13 cellular contexts compared by ENCODE assay signal in genomic region chr12:50564948-50565297, GRCh38.
DNase-seq lines count a peak whose midpoint lies in the region; ATAC-seq and TF ChIP-seq lines count a peak whose summit lies in the region.
"Had no signal": no experiment of that assay in that cellular context is flagged by ENCODE, and none has a peak within 500 bp of the region (broad histone marks: within the 10 kb centered on the region; RNA-seq: fewer than 3 reads in every experiment).

No MANE protein-coding gene starts in this region.

- H3K4me1 Mint-ChIP-seq in MCF 10A (ENCODE audit: insufficient read depth, unreplicated experiment) (peaks cover 18% of the 10 kb centered on the region), nephron progenitor cell (peaks cover 20% of the 10 kb centered on the region), T-cell (peaks cover 64 to 71% (median 68%) of the 10 kb centered on the region in 3 donors)
- H3K4me1 Mint-ChIP-seq in dendritic cell treated with granulocyte-macrophage colony-stimulating factor and Interleukin-4, amounts not matched to agents 40 ng/mL and 50 ng/mL, for 4 days (ENCODE audit: low read depth), result peaks cover 74% of the 10 kb centered on the region

- in situ Hi-C loops in mammary epithelial cell (cut with MboI; ENCODE audit: low sequenced_read_pairs in 2 of 2), result no loop called here

- H3K9ac ChIP-seq in mammary epithelial cell (ENCODE audit: insufficient read depth, low read length), result no peak overlapping the region

- no peak overlapping the region for H3K4me2 ChIP-seq in mammary epithelial cell (ENCODE audit: insufficient read depth, low read depth, low read length)
- H3K4me2 ChIP-seq: GM23338 had no signal

- H3K36me3 ChIP-seq in mammary epithelial cell (ENCODE audit: insufficient read depth, low read length) (no peaks in the 10 kb centered on the region), sigmoid colon (no peaks in the 10 kb centered on the region)

- H3K9me3 ChIP-seq in mammary epithelial cell (replicated peaks; ENCODE audit: insufficient read depth, low read length) (no peaks in the 10 kb centered on the region), sigmoid colon (no peaks in the 10 kb centered on the region)

- H3K4me3 Mint-ChIP-seq in MCF 10A (ENCODE audit: unreplicated experiment), result no peak overlapping the region
- peak overlapping the region; percentile 64 for H3K4me3 Mint-ChIP-seq in dendritic cell treated with granulocyte-macrophage colony-stimulating factor and Interleukin-4, amounts not matched to agents 40 ng/mL and 50 ng/mL, for 4 days
- no peak overlapping the region for H3K4me3 Mint-ChIP-seq in nephron progenitor cell
- H3K4me3 Mint-ChIP-seq in T-cell, result no peak overlapping the region
- H3K4me3 Mint-ChIP-seq: GM23338 had no signal

- no TSS peak for BruUV-seq in MCF 10A (replicated peaks; lab: Mats Ljungman, UMichigan)
- BruUV-seq in mammary epithelial cell (replicated peaks; lab: Mats Ljungman, UMichigan), result no TSS peak

- H3K27me3 Mint-ChIP-seq in MCF 10A (ENCODE audit: insufficient read depth, unreplicated experiment) (no peaks in the 10 kb centered on the region), nephron progenitor cell (ENCODE audit: low read depth, poor library complexity) (no peaks in the 10 kb centered on the region), T-cell (no peaks in the 10 kb centered on the region)
- no peaks in the 10 kb centered on the region for H3K27me3 Mint-ChIP-seq in dendritic cell treated with granulocyte-macrophage colony-stimulating factor and Interleukin-4, amounts not matched to agents 40 ng/mL and 50 ng/mL, for 4 days

- DNase-seq in MCF 10A (ENCODE audit: unreplicated experiment) (no peak), mammary epithelial cell (no peak), nephron progenitor cell (no peak), GM19240 (ENCODE audit: insufficient read length, low spot score) (no peak), sigmoid colon (no peak), T-cell (no peak)
- DNase-seq: HCEC 1CT, NCI-H1092 treated with DMSO at 0.1 percent for 48 hours, NCI-H510A, NCI-H748 treated with DMSO at 0.1 percent for 48 hours, SHP77 had no signal

- no peak for TF ChIP-seq EP300 in sigmoid colon (IDR thresholded peaks at IDR 0.05)

- H3K27ac ChIP-seq in mammary epithelial cell (ENCODE audit: insufficient read depth, low read depth, low read length), result no peak overlapping the region
- no peak overlapping the region for H3K27ac ChIP-seq in sigmoid colon

- H3K27ac Mint-ChIP-seq in MCF 10A (ENCODE audit: low read depth, unreplicated experiment) (peak overlapping the region; percentile 16), nephron progenitor cell (peak overlapping the region; percentile 6), T-cell (peak overlapping the region in 1 of 2 donors; percentile 1)
- H3K27ac Mint-ChIP-seq in dendritic cell treated with granulocyte-macrophage colony-stimulating factor and Interleukin-4, amounts not matched to agents 40 ng/mL and 50 ng/mL, for 4 days, result peak overlapping the region; percentile 82
- H3K27ac Mint-ChIP-seq: GM23338 had no signal

- TF ChIP-seq CTCF in MCF 10A (IDR thresholded peaks at IDR 0.05; ENCODE audit: unreplicated experiment), result no peak
- no peak for TF ChIP-seq CTCF in mammary epithelial cell (conservative IDR thresholded peaks at IDR 0.05 in 1 of 2, IDR thresholded peaks at IDR 0.05 in 1 of 2; ENCODE audit: extremely low read depth in 1 of 2, insufficient read depth in 1 of 2, low read depth in 1 of 2, low read length in 2 of 2)
- no peak for TF ChIP-seq CTCF in nephron progenitor cell (IDR thresholded peaks at IDR 0.05)
- TF ChIP-seq CTCF in sigmoid colon (IDR thresholded peaks at IDR 0.05), result no peak

- H4K20me1 ChIP-seq in mammary epithelial cell (ENCODE audit: insufficient read depth, low read length), result no peaks in the 10 kb centered on the region

- no peaks in the 10 kb centered on the region for H3K9me3 Mint-ChIP-seq in MCF 10A (ENCODE audit: unreplicated experiment)
- no peaks in the 10 kb centered on the region for H3K9me3 Mint-ChIP-seq in dendritic cell treated with granulocyte-macrophage colony-stimulating factor and Interleukin-4, amounts not matched to agents 40 ng/mL and 50 ng/mL, for 4 days
- peaks cover 11% of the 10 kb centered on the region for H3K9me3 Mint-ChIP-seq in nephron progenitor cell
- no peaks in the 10 kb centered on the region for H3K9me3 Mint-ChIP-seq in T-cell
- H3K9me3 Mint-ChIP-seq: GM23338 had no signal

- H3K79me2 ChIP-seq in mammary epithelial cell (ENCODE audit: insufficient read depth, low read length), result peaks cover 84% of the 10 kb centered on the region

- no peak overlapping the region for H2AFZ ChIP-seq in mammary epithelial cell (ENCODE audit: low read depth, low read length)
- H2AFZ ChIP-seq: GM23338 had no signal

- ATAC-seq in T-cell (replicated peaks in 1 of 4), result no peak
- ATAC-seq: GM23338 had no signal

- H3K36me3 Mint-ChIP-seq in MCF 10A (ENCODE audit: insufficient read depth, unreplicated experiment) (no peaks in the 10 kb centered on the region), nephron progenitor cell (ENCODE audit: low read depth) (peaks cover 10% of the 10 kb centered on the region), T-cell (peaks cover 4% of the 10 kb centered on the region)
- H3K36me3 Mint-ChIP-seq in dendritic cell treated with granulocyte-macrophage colony-stimulating factor and Interleukin-4, amounts not matched to agents 40 ng/mL and 50 ng/mL, for 4 days (ENCODE audit: low read depth), result peaks cover 20% of the 10 kb centered on the region

- intact Hi-C loops in MCF 10A (cut with micrococcal nuclease), result no loop called here
- intact Hi-C loops in mammary epithelial cell (cut with micrococcal nuclease), result no loop called here
- intact Hi-C loops in dendritic cell treated with granulocyte-macrophage colony-stimulating factor and Interleukin-4, amounts not matched to agents 40 ng/mL and 50 ng/mL, for 4 days (cut with micrococcal nuclease), result no loop called here
- intact Hi-C loops in sigmoid colon (cut with DNase I), result no loop called here

- CTCF ChIA-PET in MCF 10A (lab: Yijun Ruan, JAX), result no interaction called here
- CTCF ChIA-PET in mammary epithelial cell (lab: Charles Lee; ENCODE audit: low non-redundant PET), result no interaction called here
- CTCF ChIA-PET in T-cell (lab: Charles Lee), result interaction anchor here in 1 of 2 donors (0.5 kb wide), 1 partner anchor 210 kb away, joined by 3 read pairs; no protein-coding TSS in a partner anchor

- H3K4me3 ChIP-seq in mammary epithelial cell (replicated peaks in 1 of 3; ENCODE audit: insufficient read depth in 1 of 3, low read depth in 2 of 3, low read length in 3 of 3) (no peak overlapping the region), sigmoid colon (no peak overlapping the region)
- H3K4me3 ChIP-seq: GM23338 had no signal

- POLR2A ChIA-PET in MCF 10A (lab: Yijun Ruan, JAX), result interaction anchor here (0.6 to 2.4 kb wide), 8 partner anchors 10 to 60 kb away, joined by 3 to 10 read pairs (median 4); partner anchors contain the start of gene DIP2B
- POLR2A ChIA-PET in T-cell (lab: Charles Lee), result interaction anchor here in 1 of 2 donors (0.5 kb wide), 1 partner anchor 986 kb away, joined by 3 read pairs; no protein-coding TSS in a partner anchor

- 90% methylated on average over 2 of the region's 3 CpGs for WGBS in mammary epithelial cell (ENCODE audit: low coverage, missing lambda C conversion rate)
- 84 to 87% methylated on average over 3 of the region's 3 CpGs for WGBS in sigmoid colon, 2 donors

- dilution Hi-C loops in mammary epithelial cell (cut with HindIII; ENCODE audit: low sequenced_read_pairs), result no loop called here

- no peaks in the 10 kb centered on the region for H3K27me3 ChIP-seq in mammary epithelial cell (ENCODE audit: insufficient read depth, low read length)
- no peaks in the 10 kb centered on the region for H3K27me3 ChIP-seq in sigmoid colon

- peaks cover 3% of the 10 kb centered on the region for H3K4me1 ChIP-seq in mammary epithelial cell (ENCODE audit: insufficient read depth, low read length)
- H3K4me1 ChIP-seq in sigmoid colon, result peaks cover 0 to 29% (median 20%) of the 10 kb centered on the region in 4 donors

- no peak for TF ChIP-seq POLR2A in sigmoid colon (IDR thresholded peaks at IDR 0.05)
